In the genomic region with DNA sequence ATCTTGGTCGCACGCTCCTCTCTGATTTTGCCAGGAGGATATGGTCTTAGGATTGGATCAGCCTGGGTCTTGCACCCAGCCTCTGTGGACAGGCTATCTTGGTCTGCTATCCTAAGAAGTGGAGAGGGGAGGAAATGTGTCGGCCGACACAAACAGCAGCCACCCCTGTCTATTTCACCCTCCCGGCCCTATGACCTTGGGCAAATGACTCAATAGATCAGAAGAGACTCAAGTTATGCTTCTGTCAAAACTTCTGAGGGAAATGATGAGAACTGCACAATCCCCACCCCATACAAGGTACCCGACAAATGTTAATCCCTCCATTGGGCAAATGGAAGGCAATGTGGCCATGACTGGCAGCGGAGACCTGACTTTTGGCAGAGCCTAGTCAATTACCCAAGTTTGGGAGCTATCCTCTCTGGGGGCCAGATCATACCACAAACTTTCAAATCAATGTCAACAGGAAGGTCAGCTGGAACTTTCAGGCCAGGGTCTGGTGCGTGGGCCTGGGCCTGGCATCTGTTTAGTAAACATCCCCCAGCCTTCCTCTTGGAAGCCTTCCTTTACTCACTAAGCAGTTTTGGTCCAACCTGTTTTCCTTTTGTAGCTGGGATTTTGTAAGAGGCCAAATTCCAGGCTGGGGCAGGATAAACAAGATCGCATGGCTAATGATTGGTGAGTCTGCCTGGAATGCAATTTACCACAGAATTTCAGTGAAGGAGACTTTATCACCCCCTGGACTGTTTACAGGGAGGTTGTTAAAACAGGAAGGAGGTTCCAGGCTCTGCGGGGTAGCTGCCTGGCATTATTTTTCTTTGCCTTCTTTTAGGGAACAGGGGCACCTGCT, we compare ENCODE assay signal across 9 cellular contexts.
DNase-seq lines count a peak whose midpoint lies in the region; ATAC-seq, FAIRE-seq and TF ChIP-seq lines count a peak whose summit lies in the region.
"Had no signal": no experiment of that assay in that cellular context is flagged by ENCODE, and none has a peak within 500 bp of the region (broad histone marks: within the 10 kb centered on the region; RNA-seq: fewer than 3 reads in every experiment).

No MANE protein-coding gene starts in this region.

- no peak overlapping the region for H3K4me3 ChIP-seq in suprapubic skin

- H3K27me3 ChIP-seq in suprapubic skin = no peaks in the 10 kb centered on the region

- no peak for TF ChIP-seq POLR2A in suprapubic skin (IDR thresholded peaks at IDR 0.05)

- H3K27ac ChIP-seq in suprapubic skin = peak overlapping the region; percentile 47

- H3K4me1 Mint-ChIP-seq in brain = peaks cover 30% of the 10 kb centered on the region

- H3K4me3 Mint-ChIP-seq in brain = no peak overlapping the region
- H3K4me3 Mint-ChIP-seq: activated naive CD4-positive, alpha-beta T cell treated with anti-CD3 and anti-CD28 coated beads, Interleukin-2, amount 50 U/mL, for 24 hours had no signal

- H3K27me3 Mint-ChIP-seq in brain = no peaks in the 10 kb centered on the region
- H3K27me3 Mint-ChIP-seq: activated naive CD4-positive, alpha-beta T cell treated with anti-CD3 and anti-CD28 coated beads, Interleukin-2, amount 50 U/mL, for 24 hours had no signal

- H3K9me3 ChIP-seq in suprapubic skin = no peaks in the 10 kb centered on the region

- WGBS in suprapubic skin = 66% methylated on average over 10 of the region's 10 CpGs

- H3K27ac Mint-ChIP-seq in brain = peak overlapping the region; percentile 5 to 87 (median 72)
- H3K27ac Mint-ChIP-seq: activated naive CD4-positive, alpha-beta T cell treated with anti-CD3 and anti-CD28 coated beads, Interleukin-2, amount 50 U/mL, for 24 hours had no signal

- peaks cover 4 to 25% (median 11%) of the 10 kb centered on the region in 5 experiments for H3K9me3 Mint-ChIP-seq in brain

- ATAC-seq in left colon (peak; percentile 83), GM18498 (IDR thresholded peaks at IDR 0.05; ENCODE audit: unreplicated experiment) (no peak), HG02981 (IDR thresholded peaks at IDR 0.05; ENCODE audit: unreplicated experiment) (no peak), GM18517 (IDR thresholded peaks at IDR 0.05; ENCODE audit: unreplicated experiment) (no peak), GM21528 (IDR thresholded peaks at IDR 0.05; ENCODE audit: low FRiP score, unreplicated experiment) (no peak)

- intact Hi-C loops in left colon (cut with DNase I, micrococcal nuclease) = no loop called here

- H3K36me3 ChIP-seq in suprapubic skin = no peaks in the 10 kb centered on the region

- peaks cover 16% of the 10 kb centered on the region for H3K4me1 ChIP-seq in suprapubic skin

- DNase-seq in HTR-8/SVneo (ENCODE audit: insufficient read length, low spot score) (peak; percentile 73), left colon (peak; percentile 35 to 48), suprapubic skin (ENCODE audit: low spot score in 2 of 2) (no peak)

- no peaks in the 10 kb centered on the region for H3K36me3 Mint-ChIP-seq in brain

- no peak for TF ChIP-seq EP300 in suprapubic skin (IDR thresholded peaks at IDR 0.05)

- no peak for TF ChIP-seq CTCF in brain (conservative IDR thresholded peaks at IDR 0.05)
- no peak for TF ChIP-seq CTCF in suprapubic skin (IDR thresholded peaks at IDR 0.05)

- FAIRE-seq in HTR-8/SVneo (lab: Jason Lieb, UNC) = no peak

Comparison
In these comparisons a context has a peak if more than half of its experiments do, and no peak if none do; other contexts are left out.
1. DNase-seq: peak in HTR-8/SVneo (single experiment) and left colon (2 of 2); none in suprapubic skin (0 of 2).